1 cellular context compared by ENCODE assay signal in genomic region chr7:99325597-99326407, GRCh38.
TF ChIP-seq lines count a peak whose summit lies in the region.

Gene ARPC1A, plus strand, starts transcription at chr7:99325898. Its CDS starts 7,456 bp downstream, at chr7:99333354.

TF ChIP-seq in A549, 52 proteins besides CTCF, POLR2A, EP300 and RAD21 (continued from another document):
- no peak for TF ChIP-seq ATOH8 (CRISPR knock-in tag; IDR thresholded peaks at IDR 0.05; ENCODE audit: low read depth)
- TF ChIP-seq ESRRA (IDR thresholded peaks at IDR 0.05; ENCODE audit: borderline replicate concordance, low read length) = no peak
- no peak for TF ChIP-seq TP53 (CRISPR knock-in tag; IDR thresholded peaks at IDR 0.05)
- no peak for TF ChIP-seq BHLHE40 (IDR thresholded peaks at IDR 0.05; ENCODE audit: low read depth, low read length)
- TF ChIP-seq HEYL (CRISPR knock-in tag; IDR thresholded peaks at IDR 0.05) = no peak
- TF ChIP-seq ZFP36 (IDR thresholded peaks at IDR 0.05; ENCODE audit: borderline replicate concordance, partially characterized antibody) = no peak
- TF ChIP-seq FOSB (CRISPR knock-in tag; IDR thresholded peaks at IDR 0.05) = no peak
- TF ChIP-seq E2F6 (IDR thresholded peaks at IDR 0.05; ENCODE audit: borderline replicate concordance, low read depth) = peak; percentile 44; the same call in 1 of the 2 replicates
- no peak for TF ChIP-seq JUNB (IDR thresholded peaks at IDR 0.05)
- no peak for TF ChIP-seq SMC3 (IDR thresholded peaks at IDR 0.05)
- peak; percentile 14; the same call in 1 of the 2 replicates for TF ChIP-seq MYC (IDR thresholded peaks at IDR 0.05; ENCODE audit: borderline replicate concordance, low read length)
- TF ChIP-seq ZC3H11A (IDR thresholded peaks at IDR 0.05) = no peak
